ENCODE assay signal across 25 cellular contexts in genomic region chr20:35084998-35085397, GRCh38. TPM values are rescaled to one million over a fixed set of nuclear protein-coding genes. Genes with fewer than 3 reads are reported as not detected.
DNase-seq lines count a peak whose midpoint lies in the region; ATAC-seq and TF ChIP-seq lines count a peak whose summit lies in the region.
"Had no signal": no experiment of that assay in that cellular context is flagged by ENCODE, and none has a peak within 500 bp of the region (broad histone marks: within the 10 kb centered on the region; RNA-seq: fewer than 3 reads in every experiment).

No MANE protein-coding gene starts in this region.

- no peaks in the 10 kb centered on the region for H3K27me3 Mint-ChIP-seq in T-helper 2 cell treated with Interferon-gamma antibody and Interleukin-4, amounts not matched to agents 5 μg/mL and 100 μg/mL, for 36 hours (ENCODE audit: low read depth)
- H3K27me3 Mint-ChIP-seq in activated CD4-positive, alpha-beta memory T cell treated with anti-CD3 and anti-CD28 coated beads, Interleukin-2, amount 10 ng/mL, durations not matched to agents 7 days and 5 days, result no peaks in the 10 kb centered on the region
- no peaks in the 10 kb centered on the region for H3K27me3 Mint-ChIP-seq in natural killer cell (ENCODE audit: low read depth in 2 of 2)
- H3K27me3 Mint-ChIP-seq: activated naive CD8-positive, alpha-beta T cell treated with anti-CD3 and anti-CD28 coated beads, Interleukin-2, amount 10 ng/mL, durations not matched to agents 7 days and 5 days had no signal

- TF ChIP-seq CTCF in DND-41 (IDR thresholded peaks at IDR 0.05; ENCODE audit: borderline replicate concordance, extremely low read depth, low read length, poor library complexity, severe bottlenecking), result no peak
- no peak for TF ChIP-seq CTCF in natural killer cell (IDR thresholded peaks at IDR 0.05)

- intact Hi-C loops in natural killer cell (cut with micrococcal nuclease), result no loop called here

- H3K9ac ChIP-seq in DND-41 (ENCODE audit: low read depth, low read length), result peak overlapping the region; percentile 31; the same call in 1 of the 2 replicates
- H3K9ac ChIP-seq: GM23248 had no signal

- no peaks in the 10 kb centered on the region for H3K27me3 ChIP-seq in DND-41 (ENCODE audit: insufficient read depth, low read length, poor library complexity)
- H3K27me3 ChIP-seq: heart left ventricle, Peyer's patch, SJSA1 had no signal

- H3K4me1 ChIP-seq in DND-41 (ENCODE audit: insufficient read depth, low read length), result peaks cover 50% of the 10 kb centered on the region

- CTCF ChIA-PET in activated CD4-positive, alpha-beta memory T cell treated with anti-CD3 and anti-CD28 coated beads, Interleukin-2, amount 10 ng/mL, durations not matched to agents 7 days and 5 days (lab: Charles Lee), result interaction anchor here (0.6 to 1.4 kb wide), 5 partner anchors 10 to 83 kb away, joined by 3 to 9 read pairs (median 3); no protein-coding TSS in a partner anchor

- no peak overlapping the region for H2AFZ ChIP-seq in DND-41 (ENCODE audit: low read depth, low read length)
- H2AFZ ChIP-seq: GM23248 had no signal

- H3K4me1 Mint-ChIP-seq in T-helper 2 cell treated with Interferon-gamma antibody and Interleukin-4, amounts not matched to agents 5 μg/mL and 100 μg/mL, for 36 hours (ENCODE audit: low read depth), result peaks cover 51% of the 10 kb centered on the region
- H3K4me1 Mint-ChIP-seq in activated CD4-positive, alpha-beta memory T cell treated with anti-CD3 and anti-CD28 coated beads, Interleukin-2, amount 10 ng/mL, durations not matched to agents 7 days and 5 days, result peaks cover 56% of the 10 kb centered on the region
- peaks cover 43 to 56% of the 10 kb centered on the region in 2 donors for H3K4me1 Mint-ChIP-seq in natural killer cell

- peak overlapping the region; percentile 65 for H3K27ac ChIP-seq in DND-41 (ENCODE audit: low read length)
- H3K27ac ChIP-seq: GM23248, heart left ventricle, Peyer's patch, SJSA1, WERI-Rb-1 had no signal

- DNase-seq in T-helper 2 cell treated with Interferon-gamma antibody and Interleukin-4, amounts not matched to agents 5 μg/mL and 100 μg/mL, for 36 hours (ENCODE audit: low spot score), result no peak
- no peak for DNase-seq in T-helper 2 cell
- DNase-seq in DND-41, result no peak
- no peak for DNase-seq in activated CD4-positive, alpha-beta memory T cell treated with anti-CD3 and anti-CD28 coated beads, Interleukin-2, amount 10 ng/mL, durations not matched to agents 7 days and 5 days
- no peak for DNase-seq in natural killer cell
- DNase-seq in epidermal melanocyte (ENCODE audit: insufficient read length, low spot score), result no peak
- DNase-seq in NCI-H146 treated with DMSO at 0.1 percent for 48 hours (lab: John Stamatoyannopoulos, UW; ENCODE audit: unreplicated experiment), result no peak
- DNase-seq: activated CD8-positive, alpha-beta memory T cell treated with anti-CD3 and anti-CD28 coated beads for 24 hours; activated naive CD8-positive, alpha-beta T cell treated with anti-CD3 and anti-CD28 coated beads, Interleukin-2, amount 10 ng/mL, durations not matched to agents 7 days and 5 days; cerebellar nuclear complex; DMS153; GDM1; GM23248; heart left ventricle; left colon; NCI-H1694; NCI-H2171; NCI-H524; NK-92 treated with Interleukin-12 subunit alpha and Interleukin-12 subunit beta, amount 100 ng/mL, for 24 hours; nucleus accumbens; Peyer's patch; stimulated activated CD8-positive, alpha-beta memory T cell treated with anti-CD3 and anti-CD28 coated beads, Interleukin-4, amount 100 ng/mL, for 48 hours; WERI-Rb-1 had no signal

- H3K36me3 ChIP-seq in DND-41 (ENCODE audit: insufficient read depth, low read length), result peaks cover 31% of the 10 kb centered on the region; the same call in 1 of the 2 replicates
- H3K36me3 ChIP-seq: Peyer's patch had no signal

- peaks cover 16% of the 10 kb centered on the region for H3K36me3 Mint-ChIP-seq in T-helper 2 cell treated with Interferon-gamma antibody and Interleukin-4, amounts not matched to agents 5 μg/mL and 100 μg/mL, for 36 hours (ENCODE audit: low read depth)
- peaks cover 23% of the 10 kb centered on the region for H3K36me3 Mint-ChIP-seq in activated CD4-positive, alpha-beta memory T cell treated with anti-CD3 and anti-CD28 coated beads, Interleukin-2, amount 10 ng/mL, durations not matched to agents 7 days and 5 days (ENCODE audit: low read depth)
- H3K36me3 Mint-ChIP-seq in natural killer cell, result no peaks in the 10 kb centered on the region

- H3K79me2 ChIP-seq in DND-41 (ENCODE audit: insufficient read depth, low read length), result peaks cover 96% of the 10 kb centered on the region

- no peak overlapping the region for H3K4me3 ChIP-seq in DND-41 (ENCODE audit: low read depth in 1 of 2, low read length in 2 of 2)
- H3K4me3 ChIP-seq: GM23248, heart left ventricle, Peyer's patch, SJSA1 had no signal

- H3K27ac Mint-ChIP-seq in T-helper 2 cell treated with Interferon-gamma antibody and Interleukin-4, amounts not matched to agents 5 μg/mL and 100 μg/mL, for 36 hours, result peak overlapping the region; percentile 70
- H3K27ac Mint-ChIP-seq in activated CD4-positive, alpha-beta memory T cell treated with anti-CD3 and anti-CD28 coated beads, Interleukin-2, amount 10 ng/mL, durations not matched to agents 7 days and 5 days, result peak overlapping the region; percentile 75
- peak overlapping the region; percentile 74 to 80 for H3K27ac Mint-ChIP-seq in natural killer cell

- H3K9me3 Mint-ChIP-seq in T-helper 2 cell treated with Interferon-gamma antibody and Interleukin-4, amounts not matched to agents 5 μg/mL and 100 μg/mL, for 36 hours, result no peaks in the 10 kb centered on the region
- H3K9me3 Mint-ChIP-seq in activated CD4-positive, alpha-beta memory T cell treated with anti-CD3 and anti-CD28 coated beads, Interleukin-2, amount 10 ng/mL, durations not matched to agents 7 days and 5 days, result no peaks in the 10 kb centered on the region
- no peaks in the 10 kb centered on the region for H3K9me3 Mint-ChIP-seq in natural killer cell
- H3K9me3 Mint-ChIP-seq: activated naive CD8-positive, alpha-beta T cell treated with anti-CD3 and anti-CD28 coated beads, Interleukin-2, amount 10 ng/mL, durations not matched to agents 7 days and 5 days had no signal

- H4K20me1 ChIP-seq in DND-41 (ENCODE audit: insufficient read depth, low read length), result peaks cover 29% of the 10 kb centered on the region; the same call in 1 of the 2 replicates

- POLR2A ChIA-PET in activated CD4-positive, alpha-beta memory T cell treated with anti-CD3 and anti-CD28 coated beads, Interleukin-2, amount 10 ng/mL, durations not matched to agents 7 days and 5 days (lab: Charles Lee), result interaction anchor here (1.1 kb wide), 2 partner anchors 11 to 199 kb away, joined by 3 to 5 read pairs; no protein-coding TSS in a partner anchor

- no peaks in the 10 kb centered on the region for H3K9me3 ChIP-seq in DND-41 (ENCODE audit: insufficient read depth, low read length, severe bottlenecking)
- H3K9me3 ChIP-seq: heart left ventricle, Peyer's patch, SJSA1 had no signal

- H3K4me3 Mint-ChIP-seq in T-helper 2 cell treated with Interferon-gamma antibody and Interleukin-4, amounts not matched to agents 5 μg/mL and 100 μg/mL, for 36 hours, result no peak overlapping the region
- H3K4me3 Mint-ChIP-seq in activated CD4-positive, alpha-beta memory T cell treated with anti-CD3 and anti-CD28 coated beads, Interleukin-2, amount 10 ng/mL, durations not matched to agents 7 days and 5 days, result no peak overlapping the region
- no peak overlapping the region for H3K4me3 Mint-ChIP-seq in natural killer cell
- H3K4me3 Mint-ChIP-seq: activated naive CD8-positive, alpha-beta T cell treated with anti-CD3 and anti-CD28 coated beads, Interleukin-2, amount 10 ng/mL, durations not matched to agents 7 days and 5 days had no signal

- 0 out of 2 replicates have a peak overlapping the region, but pooled peaks have one; percentile 1 for H3K4me2 ChIP-seq in DND-41 (ENCODE audit: insufficient read depth, low read length)

- ATAC-seq in DND-41 (ENCODE audit: insufficient read depth, low read depth) (no peak), natural killer cell (no peak), GM21390 (IDR thresholded peaks at IDR 0.05; ENCODE audit: unreplicated experiment) (no peak)
- ATAC-seq: heart left ventricle, left colon had no signal

RNA-seq across cellular contexts. Expression of gene TRPC4AP, which starts 7.6 kb away (rescaled TPM):
- 10 to 100 TPM; 63.5 to 65.7 TPM for total RNA-seq in activated CD4-positive, alpha-beta memory T cell treated with anti-CD3 and anti-CD28 coated beads, Interleukin-2, amount 10 ng/mL, durations not matched to agents 7 days and 5 days
- 10 to 100 TPM; 72.3 to 79.0 (median 74.4) TPM for total RNA-seq in natural killer cell
